In genomic region chr2:185608799-185609198, GRCh38 we compare ENCODE assay signal across 13 cellular contexts.
DNase-seq lines count a peak whose midpoint lies in the region; ATAC-seq, FAIRE-seq and TF ChIP-seq lines count a peak whose summit lies in the region.
"Had no signal": no experiment of that assay in that cellular context is flagged by ENCODE, and none has a peak within 500 bp of the region (broad histone marks: within the 10 kb centered on the region; RNA-seq: fewer than 3 reads in every experiment).

No MANE protein-coding gene starts in this region.

- H3K4me1 Mint-ChIP-seq in osteocyte (ENCODE audit: unreplicated experiment), result no peaks in the 10 kb centered on the region
- H3K4me1 Mint-ChIP-seq: activated naive CD8-positive, alpha-beta T cell treated with anti-CD3 and anti-CD28 coated beads, Interleukin-2, amount 50 U/mL, for 24 hours had no signal

- POLR2A ChIA-PET in GM12878 (lab: Charles Lee), result no interaction called here

- BruUV-seq in GM12878 (replicated peaks; lab: Mats Ljungman, UMichigan), result no TSS peak

- no peaks in the 10 kb centered on the region for H3K27me3 Mint-ChIP-seq in osteocyte (ENCODE audit: unreplicated experiment)
- H3K27me3 Mint-ChIP-seq: activated naive CD8-positive, alpha-beta T cell treated with anti-CD3 and anti-CD28 coated beads, Interleukin-2, amount 50 U/mL, for 24 hours had no signal

- no peak for TF ChIP-seq POLR2A in GM12878 (IDR thresholded peaks at IDR 0.05; ENCODE audit: low read depth, low read length)

- SMC1A ChIA-PET in GM12878 (lab: Charles Lee; ENCODE audit: uncharacterized antibody, unreplicated experiment), result no interaction called here

- H3K27ac ChIP-seq in GM12878 (ENCODE audit: control insufficient read depth, insufficient read depth), result no peak overlapping the region

- H3K4me2 ChIP-seq in GM12878 (ENCODE audit: control insufficient read depth, insufficient read depth), result no peak overlapping the region

- no peaks in the 10 kb centered on the region for H3K36me3 ChIP-seq in GM12878 (ENCODE audit: control insufficient read depth in 2 of 2, insufficient read depth in 2 of 2, low read length in 1 of 2)

- H3K4me3 Mint-ChIP-seq in osteocyte (ENCODE audit: unreplicated experiment), result no peak overlapping the region
- H3K4me3 Mint-ChIP-seq: activated naive CD8-positive, alpha-beta T cell treated with anti-CD3 and anti-CD28 coated beads, Interleukin-2, amount 50 U/mL, for 24 hours had no signal

- H2AFZ ChIP-seq in GM12878 (ENCODE audit: control insufficient read depth, low read depth, low read length), result no peak overlapping the region

- RAD21 ChIA-PET in GM12878 (lab: Charles Lee; ENCODE audit: unreplicated experiment), result no interaction called here

- H3K79me2 ChIP-seq in GM12878 (ENCODE audit: control insufficient read depth, insufficient read depth, low read length), result no peaks in the 10 kb centered on the region

- no peaks in the 10 kb centered on the region for H3K9me3 ChIP-seq in GM12878 (replicated peaks; ENCODE audit: control insufficient read depth, insufficient read depth, low read length)

- DNase-seq in NCI-H146 (lab: John Stamatoyannopoulos, UW) (peak; percentile 24), NCI-H146 treated with DMSO at 0.1 percent for 48 hours (lab: John Stamatoyannopoulos, UW; ENCODE audit: unreplicated experiment) (no peak), NCI-H526 (lab: John Stamatoyannopoulos, UW) (peak; percentile 27 to 37), GM12878 (ENCODE audit: low read depth, low spot score) (no peak), osteocyte (ENCODE audit: extremely low spot score, unreplicated experiment) (no peak), NCI-H187 treated with DMSO at 0.1 percent for 48 hours (lab: John Stamatoyannopoulos, UW) (no peak)
- DNase-seq in stimulated activated CD4-positive, alpha-beta T cell treated with anti-CD3 and anti-CD28 coated beads, Interleukin-1b, Interleukin-23, amount 100 ng/mL, for 48 hours, result no peak
- DNase-seq: activated CD4-positive, alpha-beta T cell treated with anti-CD3 and anti-CD28 coated beads, Interleukin-2, amount 50 U/mL, for 4 hours; activated naive CD8-positive, alpha-beta T cell treated with anti-CD3 and anti-CD28 coated beads, Interleukin-2, amount 50 U/mL, for 24 hours; KBM-7; occipital lobe had no signal

- intact Hi-C loops in GM12878 (cut with micrococcal nuclease; ENCODE audit: unreplicated experiment), result no loop called here

- no peaks in the 10 kb centered on the region for H3K9me3 Mint-ChIP-seq in osteocyte (ENCODE audit: unreplicated experiment)
- H3K9me3 Mint-ChIP-seq: activated naive CD8-positive, alpha-beta T cell treated with anti-CD3 and anti-CD28 coated beads, Interleukin-2, amount 50 U/mL, for 24 hours had no signal

- no peaks in the 10 kb centered on the region for H3K36me3 Mint-ChIP-seq in osteocyte (ENCODE audit: unreplicated experiment)

- CTCF ChIA-PET in GM12878 (lab: Yijun Ruan, JAX), result interaction anchor here (0.7 kb wide), 1 partner anchor 1184 kb away, joined by 3 read pairs; no protein-coding TSS in a partner anchor

- H4K20me1 ChIP-seq in GM12878 (ENCODE audit: control insufficient read depth, insufficient read depth), result no peaks in the 10 kb centered on the region

- WGBS in GM12878 (ENCODE audit: insufficient coverage, insufficient replicate concordance, low lambda C conversion rate, missing lambda C conversion rate), result 3% methylated on average over 3 of the region's 3 CpGs

- no peak; the same call in 2 of the 3 replicates for ATAC-seq in GM12878
- ATAC-seq in HG03342 (IDR thresholded peaks at IDR 0.05; ENCODE audit: unreplicated experiment), result no peak
- ATAC-seq: activated naive CD8-positive, alpha-beta T cell treated with anti-CD3 and anti-CD28 coated beads, Interleukin-2, amount 50 U/mL, for 24 hours; Right ventricle myocardium inferior had no signal

- H3K9ac ChIP-seq in GM12878 (ENCODE audit: control insufficient read depth, insufficient read depth, low read length), result no peak overlapping the region

- no peaks in the 10 kb centered on the region for H3K4me1 ChIP-seq in GM12878 (ENCODE audit: control insufficient read depth, insufficient read depth, low read length)

- H3K27me3 ChIP-seq in GM12878 (replicated peaks in 1 of 2; ENCODE audit: control insufficient read depth in 2 of 2, insufficient read depth in 2 of 2, low read length in 1 of 2), result no peaks in the 10 kb centered on the region

- no peak for TF ChIP-seq EP300 in GM12878 (IDR thresholded peaks at IDR 0.05; ENCODE audit: borderline replicate concordance in 1 of 2, control insufficient read depth in 1 of 2, low read depth in 2 of 2, low read length in 2 of 2)

- in situ Hi-C loops in GM12878 (cut with MboI), result no loop called here

- H3K4me3 ChIP-seq in GM12878, result no peak overlapping the region

- TF ChIP-seq RAD21 in GM12878 (IDR thresholded peaks at IDR 0.05; ENCODE audit: insufficient read depth, low read depth, low read length), result peak; percentile 46

- H3K27ac Mint-ChIP-seq in osteocyte (ENCODE audit: unreplicated experiment), result no peak overlapping the region
- H3K27ac Mint-ChIP-seq: activated naive CD8-positive, alpha-beta T cell treated with anti-CD3 and anti-CD28 coated beads, Interleukin-2, amount 50 U/mL, for 24 hours had no signal

- no peak for FAIRE-seq in GM12878 (lab: Jason Lieb, UNC)

- TF ChIP-seq CTCF in GM12878 (IDR thresholded peaks at IDR 0.05 in 2 of 3, conservative IDR thresholded peaks at IDR 0.05 in 1 of 3; ENCODE audit: control insufficient read depth in 2 of 3, extremely low read depth in 1 of 3, insufficient read depth in 1 of 3, low read depth in 3 of 3, low read length in 3 of 3) (peak in 1 of 3 experiments; percentile 23; a peak in 1 of 6 replicates), osteocyte (IDR thresholded peaks at IDR 0.05) (peak; percentile 32)

TF ChIP-seq in GM12878, 131 proteins besides CTCF, POLR2A, EP300 and RAD21:
- TF ChIP-seq CHD2 (IDR thresholded peaks at IDR 0.05; ENCODE audit: borderline replicate concordance, low read depth, low read length) (no peak), KDM1A (IDR thresholded peaks at IDR 0.05; ENCODE audit: borderline replicate concordance) (no peak), NR2F1 (conservative IDR thresholded peaks at IDR 0.05) (no peak), MYC (IDR thresholded peaks at IDR 0.05; ENCODE audit: insufficient read depth, insufficient read length, insufficient replicate concordance, low read length, severe bottlenecking) (no peak), TCF12 (IDR thresholded peaks at IDR 0.05; ENCODE audit: low read depth, low read length) (no peak), NFIC (IDR thresholded peaks at IDR 0.05; ENCODE audit: low read depth, low read length) (no peak), ESRRA (IDR thresholded peaks at IDR 0.05; ENCODE audit: low read length) (no peak)

Comparison
In these comparisons a context has a peak if more than half of its experiments do, and no peak if none do; other contexts are left out.
1. DNase-seq: peak in NCI-H146 (single experiment) and NCI-H526 (2 of 2); none in NCI-H146 treated with DMSO at 0.1 percent for 48 hours (single experiment), GM12878 (single experiment), osteocyte (single experiment), stimulated activated CD4-positive, alpha-beta T cell treated with anti-CD3 and anti-CD28 coated beads, Interleukin-1b, Interleukin-23, amount 100 ng/mL, for 48 hours (single experiment) and NCI-H187 treated with DMSO at 0.1 percent for 48 hours (single experiment).